In genomic region chr3:3170998-3171397, GRCh38 we compare ENCODE assay signal across 8 cellular contexts. TPM values are rescaled to one million over a fixed set of nuclear protein-coding genes. Genes with fewer than 3 reads are reported as not detected.
DNase-seq lines count a peak whose midpoint lies in the region; ATAC-seq and TF ChIP-seq lines count a peak whose summit lies in the region.

No MANE protein-coding gene starts in this region.

- DNase-seq in CD8-positive, alpha-beta memory T cell: peak in 2 of 5 donors; percentile 18 to 46
- DNase-seq in PC-3: peak; percentile 58
- DNase-seq in effector memory CD4-positive, alpha-beta T cell: no peak
- DNase-seq in osteocyte (ENCODE audit: extremely low spot score, unreplicated experiment): no peak
- DNase-seq in stimulated activated CD4-positive, alpha-beta T cell treated with anti-CD3 and anti-CD28 coated beads, Interleukin-12 subunit alpha, Interleukin-12 subunit beta, amount 100 ng/mL, for 4 hours: no peak
- no peak for DNase-seq in amygdala (lab: John Stamatoyannopoulos, UW)
- DNase-seq in effector CD8-positive, alpha-beta T cell (lab: John Stamatoyannopoulos, UW): no peak

- no peaks in the 10 kb centered on the region for H3K27me3 Mint-ChIP-seq in CD8-positive, alpha-beta memory T cell
- no peaks in the 10 kb centered on the region for H3K27me3 Mint-ChIP-seq in osteocyte (ENCODE audit: unreplicated experiment)

- H4K20me1 ChIP-seq in PC-3 (ENCODE audit: low read length): no peaks in the 10 kb centered on the region

- H2AFZ ChIP-seq in PC-3 (ENCODE audit: low read length): no peak overlapping the region

- peak overlapping the region in 4 of 7 donors; percentile 11 to 73 (median 47) for H3K4me3 Mint-ChIP-seq in CD8-positive, alpha-beta memory T cell
- H3K4me3 Mint-ChIP-seq in osteocyte (ENCODE audit: unreplicated experiment): no peak overlapping the region

- peaks cover 28 to 83% (median 36%) of the 10 kb centered on the region in 3 donors for H3K36me3 Mint-ChIP-seq in CD8-positive, alpha-beta memory T cell
- H3K36me3 Mint-ChIP-seq in osteocyte (ENCODE audit: unreplicated experiment): peaks cover 43% of the 10 kb centered on the region

- H3K4me3 ChIP-seq in CD8-positive, alpha-beta memory T cell (ENCODE audit: low read length): no peak overlapping the region
- H3K4me3 ChIP-seq in PC-3 (ENCODE audit: low read length): no peak overlapping the region
- no peak overlapping the region for H3K4me3 ChIP-seq in effector memory CD4-positive, alpha-beta T cell (ENCODE audit: insufficient read depth, low read depth, low read length, poor library complexity, severe bottlenecking)

- H3K4me2 ChIP-seq in PC-3 (ENCODE audit: low read length): no peak overlapping the region

- CTCF ChIA-PET in CD8-positive, alpha-beta memory T cell (lab: Charles Lee): interaction anchor here (0.6 to 1.5 kb wide), 7 partner anchors 8 to 1233 kb away, joined by 3 to 5 read pairs (median 3); partner anchors contain the start of gene CRBN
- CTCF ChIA-PET in PC-3 (lab: Charles Lee): no interaction called here

- H3K9me3 Mint-ChIP-seq in CD8-positive, alpha-beta memory T cell: no peaks in the 10 kb centered on the region
- peaks cover 4% of the 10 kb centered on the region for H3K9me3 Mint-ChIP-seq in osteocyte (ENCODE audit: unreplicated experiment)

- intact Hi-C loops in PC-3 (cut with micrococcal nuclease): loop anchor here (2.0 kb wide), 1 partner anchor 20 kb away; no protein-coding TSS in a partner anchor

- no peak overlapping the region for H3K9ac ChIP-seq in PC-3 (ENCODE audit: low read length)

- no peaks in the 10 kb centered on the region for H3F3A ChIP-seq in PC-3 (ENCODE audit: low read length, unreplicated experiment)

- POLR2A ChIA-PET in CD8-positive, alpha-beta memory T cell (lab: Charles Lee): no interaction called here
- POLR2A ChIA-PET in PC-3 (lab: Charles Lee; ENCODE audit: unreplicated experiment): no interaction called here

- H3K27me3 ChIP-seq in CD8-positive, alpha-beta memory T cell (ENCODE audit: insufficient read depth, low read length, poor library complexity, severe bottlenecking): no peaks in the 10 kb centered on the region
- no peaks in the 10 kb centered on the region for H3K27me3 ChIP-seq in PC-3 (ENCODE audit: low read length)
- H3K27me3 ChIP-seq in effector memory CD4-positive, alpha-beta T cell (replicated peaks; ENCODE audit: control insufficient read depth, insufficient read depth, low read length, poor library complexity, severe bottlenecking): no peaks in the 10 kb centered on the region

- H3K9me3 ChIP-seq in CD8-positive, alpha-beta memory T cell (ENCODE audit: low read length): no peaks in the 10 kb centered on the region
- no peaks in the 10 kb centered on the region for H3K9me3 ChIP-seq in PC-3 (ENCODE audit: low read length)
- H3K9me3 ChIP-seq in effector memory CD4-positive, alpha-beta T cell (ENCODE audit: control insufficient read depth, low read length): no peaks in the 10 kb centered on the region

- H3K9me2 ChIP-seq in PC-3 (replicated peaks; ENCODE audit: low read length): no peaks in the 10 kb centered on the region

- ATAC-seq in GM19043 (IDR thresholded peaks at IDR 0.05; ENCODE audit: low read depth, unreplicated experiment) (peak; percentile 46), PC-3 (peak; percentile 69)

- no TSS peak for BruUV-seq in PC-3 (replicated peaks; lab: Mats Ljungman, UMichigan)

- H3K79me2 ChIP-seq in PC-3 (ENCODE audit: low read length): peaks cover 5% of the 10 kb centered on the region; the same call in 1 of the 2 replicates

- peaks cover 57 to 84% (median 79%) of the 10 kb centered on the region in 3 donors for H3K4me1 Mint-ChIP-seq in CD8-positive, alpha-beta memory T cell
- H3K4me1 Mint-ChIP-seq in osteocyte (ENCODE audit: unreplicated experiment): no peaks in the 10 kb centered on the region

- TF ChIP-seq CTCF in PC-3 (conservative IDR thresholded peaks at IDR 0.05; ENCODE audit: low read depth, low read length): peak; percentile 58
- peak; percentile 54 for TF ChIP-seq CTCF in osteocyte (IDR thresholded peaks at IDR 0.05)

- H3K27ac ChIP-seq in CD8-positive, alpha-beta memory T cell (ENCODE audit: low read depth, low read length): no peak overlapping the region
- H3K27ac ChIP-seq in PC-3 (ENCODE audit: low read length): no peak overlapping the region
- peak overlapping the region; percentile 75 for H3K27ac ChIP-seq in effector memory CD4-positive, alpha-beta T cell (ENCODE audit: insufficient read depth, low read length, poor library complexity, severe bottlenecking)

- H3K36me3 ChIP-seq in CD8-positive, alpha-beta memory T cell (ENCODE audit: insufficient read depth, low read length): peaks cover 27% of the 10 kb centered on the region
- H3K36me3 ChIP-seq in PC-3 (ENCODE audit: low read depth, low read length): peaks cover 59% of the 10 kb centered on the region
- peaks cover 43% of the 10 kb centered on the region for H3K36me3 ChIP-seq in effector memory CD4-positive, alpha-beta T cell (ENCODE audit: control insufficient read depth, insufficient read depth, low read length)

- H3K27ac Mint-ChIP-seq in CD8-positive, alpha-beta memory T cell: peak overlapping the region; percentile 74 to 98 (median 97)
- H3K27ac Mint-ChIP-seq in osteocyte (ENCODE audit: unreplicated experiment): no peak overlapping the region

- H3K4me1 ChIP-seq in CD8-positive, alpha-beta memory T cell (ENCODE audit: insufficient read depth, low read length): peaks cover 61% of the 10 kb centered on the region
- no peaks in the 10 kb centered on the region for H3K4me1 ChIP-seq in PC-3 (ENCODE audit: insufficient read depth, low read length)
- peaks cover 55% of the 10 kb centered on the region for H3K4me1 ChIP-seq in effector memory CD4-positive, alpha-beta T cell (ENCODE audit: control insufficient read depth, insufficient read depth, low read length, poor library complexity, severe bottlenecking)

RNA-seq across cellular contexts. Expression of gene CRBN, which starts 8.5 kb away (rescaled TPM):
- 10 to 100 TPM; 41.7 to 47.8 TPM for total RNA-seq in CD8-positive, alpha-beta memory T cell
- polyA plus RNA-seq in CD8-positive, alpha-beta memory T cell: 156 TPM
- 29.3 and 31.2 TPM in 2 replicates for total RNA-seq in PC-3 (2014; rRNA removed)
- total RNA-seq in osteocyte: 41.7 and 42.6 TPM in 2 replicates

RNA-seq across cellular contexts. Expression of gene TRNT1, which starts 44.3 kb away (rescaled TPM):
- total RNA-seq in CD8-positive, alpha-beta memory T cell: 10 to 100 TPM; 58.9 to 60.2 TPM
- polyA plus RNA-seq in CD8-positive, alpha-beta memory T cell: 20.4 TPM
- total RNA-seq in PC-3 (2014; rRNA removed) (26.2 and 33.2 TPM in 2 replicates), osteocyte (28.1 and 38.4 TPM in 2 replicates)
